Comparison of ENCODE assay signal across 31 cellular contexts in genomic region chr22:36891646-36892045, GRCh38.
"Had no signal": no experiment of that assay in that cellular context is flagged by ENCODE, and none has a peak within 500 bp of the region (broad histone marks: within the 10 kb centered on the region; RNA-seq: fewer than 3 reads in every experiment).

No MANE protein-coding gene starts in this region.

- H3K27ac Mint-ChIP-seq: activated CD4-positive, alpha-beta T cell treated with anti-CD3 and anti-CD28 coated beads for 36 hours; activated CD4-positive, alpha-beta T cell treated with anti-CD3 and anti-CD28 coated beads, Interleukin-2, amount 10 ng/mL, durations not matched to agents 7 days and 5 days; activated CD8-positive, alpha-beta T cell treated with anti-CD3 and anti-CD28 coated beads, Interleukin-2, amount 10 ng/mL, durations not matched to agents 7 days and 5 days; activated naive CD4-positive, alpha-beta T cell treated with anti-CD3 and anti-CD28 coated beads, Interleukin-2, amount 50 U/mL, for 72 hours; activated T-cell treated with anti-CD3 and anti-CD28 coated beads, Interleukin-2, amount 50 U/mL, for 24 hours; brain; IgD-negative memory B cell; T-helper 2 cell treated with Interferon-gamma antibody and Interleukin-4, amounts not matched to agents 5 μg/mL and 100 μg/mL, for 36 hours; WTC11 had no signal

- DNase-seq: activated CD4-positive, alpha-beta T cell treated with anti-CD3 and anti-CD28 coated beads for 36 hours; activated CD4-positive, alpha-beta T cell treated with anti-CD3 and anti-CD28 coated beads, Interleukin-2, amount 10 ng/mL, durations not matched to agents 7 days and 5 days; activated CD4-positive, alpha-beta T cell treated with anti-CD3 and anti-CD28 coated beads, Interleukin-2, amount 50 U/mL, for 48 hours; activated CD8-positive, alpha-beta T cell treated with anti-CD3 and anti-CD28 coated beads, Interleukin-2, amount 10 ng/mL, durations not matched to agents 7 days and 5 days; activated effector memory CD4-positive, alpha-beta T cell treated with anti-CD3 and anti-CD28 coated beads, Interleukin-2, amount 50 U/mL, for 16 hours; activated naive CD4-positive, alpha-beta T cell; activated T-cell treated with anti-CD3 and anti-CD28 coated beads, Interleukin-2, amount 50 U/mL, for 24 hours; anterior cingulate cortex; caudate nucleus; Karpas-422; KBM-7; MG63; NCI-H1048; NCI-H1105 treated with DMSO at 0.1 percent for 48 hours; NCI-H1436; NCI-H1694; NCI-H1930; NCI-H2081 treated with DMSO at 0.1 percent for 48 hours; NCI-H345; NCI-H524 treated with DMSO at 0.1 percent for 48 hours; PC-3; Peyer's patch; SIG-M5; SW 1271 had no signal

- ATAC-seq: activated CD4-positive, alpha-beta T cell treated with anti-CD3 and anti-CD28 coated beads for 36 hours; activated CD4-positive, CD25-positive, alpha-beta regulatory T cell treated with anti-CD3 and anti-CD28 coated beads, Interleukin-2, amount 50 U/mL, for 24 hours; activated CD8-positive, alpha-beta T cell treated with anti-CD3 and anti-CD28 coated beads, Interleukin-2, amount 10 ng/mL, durations not matched to agents 7 days and 5 days; activated naive CD4-positive, alpha-beta T cell treated with anti-CD3 and anti-CD28 coated beads, Interleukin-2, amount 50 U/mL, for 72 hours; PC-3; Right ventricle myocardium inferior; WTC11 had no signal

- H3K36me3 Mint-ChIP-seq: brain had no signal

- H3K4me3 Mint-ChIP-seq: activated CD4-positive, alpha-beta T cell treated with anti-CD3 and anti-CD28 coated beads for 36 hours; activated CD4-positive, alpha-beta T cell treated with anti-CD3 and anti-CD28 coated beads, Interleukin-2, amount 10 ng/mL, durations not matched to agents 7 days and 5 days; activated CD8-positive, alpha-beta T cell treated with anti-CD3 and anti-CD28 coated beads, Interleukin-2, amount 10 ng/mL, durations not matched to agents 7 days and 5 days; activated T-cell treated with anti-CD3 and anti-CD28 coated beads, Interleukin-2, amount 50 U/mL, for 24 hours; brain; IgD-negative memory B cell; T-helper 2 cell treated with Interferon-gamma antibody and Interleukin-4, amounts not matched to agents 5 μg/mL and 100 μg/mL, for 36 hours; WTC11 had no signal

- H3K4me1 Mint-ChIP-seq: brain, IgD-negative memory B cell, WTC11 had no signal

- H3K4me3 ChIP-seq: MG63, Peyer's patch had no signal

- H3K27me3 Mint-ChIP-seq: activated CD4-positive, alpha-beta T cell treated with anti-CD3 and anti-CD28 coated beads for 36 hours had no signal
